ENCODE assay signal across 21 cellular contexts in genomic region chr15:68042855-68043222, GRCh38. TPM values are rescaled to one million over a fixed set of nuclear protein-coding genes. Genes with fewer than 3 reads are reported as not detected.
DNase-seq lines count a peak whose midpoint lies in the region; ATAC-seq and TF ChIP-seq lines count a peak whose summit lies in the region.
"Had no signal": no experiment of that assay in that cellular context is flagged by ENCODE, and none has a peak within 500 bp of the region (broad histone marks: within the 10 kb centered on the region; RNA-seq: fewer than 3 reads in every experiment).

No MANE protein-coding gene starts in this region.

- H3K4me2 ChIP-seq in PC-3 (ENCODE audit: low read length) = peak overlapping the region; percentile 16; the same call in 1 of the 2 replicates
- H3K4me2 ChIP-seq: BLaER1, KMS-11 had no signal

- intact Hi-C loops in PC-3 (cut with micrococcal nuclease) = loop anchor here (5.0 kb wide), 1 partner anchor 46 kb away; no protein-coding TSS in a partner anchor

- no TSS peak for BruUV-seq in PC-3 (replicated peaks; lab: Mats Ljungman, UMichigan)

- peak overlapping the region; percentile 21; the same call in 1 of the 2 replicates for H2AFZ ChIP-seq in PC-3 (ENCODE audit: low read length)

- H3K27ac ChIP-seq in PC-3 (ENCODE audit: low read length) (no peak overlapping the region), neutrophil (peak overlapping the region; percentile 59)
- H3K27ac ChIP-seq: BLaER1, KMS-11 had no signal

- H3K4me1 ChIP-seq in PC-3 (ENCODE audit: insufficient read depth, low read length) (peaks cover 10% of the 10 kb centered on the region; the same call in 1 of the 2 replicates), neutrophil (ENCODE audit: control insufficient read depth in 1 of 2, insufficient read depth in 1 of 2, low read depth in 1 of 2, low read length in 1 of 2) (peaks cover 14 to 41% of the 10 kb centered on the region in 2 experiments)
- H3K4me1 ChIP-seq: BLaER1 had no signal

- POLR2A ChIA-PET in HEK293T (lab: Yijun Ruan, JAX) (no interaction called here), PC-3 (lab: Charles Lee; ENCODE audit: unreplicated experiment) (no interaction called here)

- H3K9me3 ChIP-seq in PC-3 (ENCODE audit: low read length) (no peaks in the 10 kb centered on the region), neutrophil (no peaks in the 10 kb centered on the region)

- no peaks in the 10 kb centered on the region for H3K27me3 ChIP-seq in PC-3 (ENCODE audit: low read length)
- H3K27me3 ChIP-seq in neutrophil = no peaks in the 10 kb centered on the region
- H3K27me3 ChIP-seq: BLaER1 had no signal

- no peaks in the 10 kb centered on the region for H3K36me3 ChIP-seq in PC-3 (ENCODE audit: low read depth, low read length)
- H3K36me3 ChIP-seq in neutrophil = no peaks in the 10 kb centered on the region
- H3K36me3 ChIP-seq: BLaER1 had no signal

- H3K4me3 ChIP-seq in PC-3 (ENCODE audit: low read length) = no peak overlapping the region
- H3K4me3 ChIP-seq in neutrophil (ENCODE audit: low read depth in 1 of 2, low read length in 1 of 2) = no peak overlapping the region
- H3K4me3 ChIP-seq: BLaER1 had no signal

- TF ChIP-seq CTCF in PC-3 (conservative IDR thresholded peaks at IDR 0.05; ENCODE audit: low read depth, low read length) (no peak), neutrophil (IDR thresholded peaks at IDR 0.05) (no peak)

- no peaks in the 10 kb centered on the region for H4K20me1 ChIP-seq in PC-3 (ENCODE audit: low read length)
- H4K20me1 ChIP-seq: BLaER1 had no signal

- H3K9ac ChIP-seq in PC-3 (ENCODE audit: low read length) = no peak overlapping the region
- H3K9ac ChIP-seq: BLaER1, KMS-11 had no signal

- H3K9me2 ChIP-seq in PC-3 (replicated peaks; ENCODE audit: low read length) = no peaks in the 10 kb centered on the region

- no peak for DNase-seq in HEK293T (ENCODE audit: extremely low spot score)
- no peak for DNase-seq in PC-3
- DNase-seq in left lobe of liver (ENCODE audit: low spot score) = no peak
- no peak for DNase-seq in pons (ENCODE audit: low spot score)
- no peak for DNase-seq in activated CD4-positive, alpha-beta T cell treated with anti-CD3 and anti-CD28 coated beads, Interleukin-2, amount 50 U/mL, for 4 hours
- DNase-seq: ACHN; Caco-2; CD4-positive, alpha-beta memory T cell; DMS 273 treated with DMSO at 0.1 percent for 48 hours; DMS79 treated with DMSO at 0.1 percent for 48 hours; GOT3; HCEC 1CT; NCI-H187; NCI-H446; Right ventricle myocardium superior; SW 1271; T-helper 17 cell had no signal

- CTCF ChIA-PET in HEK293T (lab: Yijun Ruan, JAX) (no interaction called here), PC-3 (lab: Charles Lee) (no interaction called here)

- no peaks in the 10 kb centered on the region for H3F3A ChIP-seq in PC-3 (ENCODE audit: low read length, unreplicated experiment)

- H3K79me2 ChIP-seq in PC-3 (ENCODE audit: low read length) = no peaks in the 10 kb centered on the region

- ATAC-seq in PC-3 (no peak), left lobe of liver (peak; percentile 7), HG03571 (IDR thresholded peaks at IDR 0.05; ENCODE audit: unreplicated experiment) (no peak)
- ATAC-seq: T-helper 17 cell had no signal

TF ChIP-seq in HEK293T, 16 proteins besides CTCF, POLR2A, EP300 and RAD21:
- TF ChIP-seq ZNF384 (IDR thresholded peaks at IDR 0.05) (peak; percentile 78; the same call in 1 of the 2 replicates), L3MBTL2 (conservative IDR thresholded peaks at IDR 0.05) (no peak)

RNA-seq across cellular contexts. Expression of gene PIAS1, which starts 11.3 kb away (rescaled TPM):
- total RNA-seq in PC-3 (2014; rRNA removed) (13.8 and 21.9 TPM in 2 replicates), left lobe of liver (13.2 TPM)
